8 cellular contexts compared by ENCODE assay signal in genomic region chr18:26090130-26091046, GRCh38. TPM values are rescaled to one million over a fixed set of nuclear protein-coding genes. Genes with fewer than 3 reads are reported as not detected.
DNase-seq lines count a peak whose midpoint lies in the region; ATAC-seq and TF ChIP-seq lines count a peak whose summit lies in the region.

Gene SS18, minus strand, starts transcription at chr18:26090613. Its CDS starts 44 bp downstream, at chr18:26090569.

- H2AFZ ChIP-seq in IMR-90 (replicated peaks; ENCODE audit: low read length, poor library complexity) (peak within 1 kb of the TSS; percentile 100), PC-3 (ENCODE audit: low read length) (peak within 1 kb of the TSS; percentile 90)

- peaks cover 0 to 35% of the 10 kb centered on the region in 2 experiments; a peak in 2 of 4 replicates for H3K79me1 ChIP-seq in IMR-90 (ENCODE audit: low read depth in 1 of 2, low read length in 2 of 2)

- peaks cover 49% of the 10 kb centered on the region for H3K79me2 ChIP-seq in PC-3 (ENCODE audit: low read length)

- H3K4me3 ChIP-seq in IMR-90 (ENCODE audit: insufficient read depth, low read depth, low read length): peak within 1 kb of the TSS; percentile 91
- peak within 1 kb of the TSS; percentile 99 for H3K4me3 ChIP-seq in PC-3 (ENCODE audit: low read length)
- peak within 1 kb of the TSS; percentile 94 for H3K4me3 ChIP-seq in epithelial cell of proximal tubule (ENCODE audit: low read depth, low read length)
- peak within 1 kb of the TSS; percentile 88 to 93 for H3K4me3 ChIP-seq in mucosa of rectum (ENCODE audit: low read length in 2 of 2)

- H3K4ac ChIP-seq in IMR-90 (ENCODE audit: low read depth, low read length): peak within 1 kb of the TSS; percentile 97

- BruUV-seq in IMR-90 (replicated peaks; lab: Mats Ljungman, UMichigan) (no TSS peak), PC-3 (replicated peaks; lab: Mats Ljungman, UMichigan) (no TSS peak)

- H4K8ac ChIP-seq in IMR-90 (ENCODE audit: low read depth in 2 of 2, low read length in 2 of 2): peak within 1 kb of the TSS; percentile 76 to 96

- H3K27ac ChIP-seq in IMR-90 (ENCODE audit: insufficient read depth, low read length) (peak within 1 kb of the TSS; percentile 96), PC-3 (ENCODE audit: low read length) (peak within 1 kb of the TSS; percentile 73), mucosa of rectum (ENCODE audit: low read depth in 2 of 2, low read length in 2 of 2) (peak within 1 kb of the TSS; percentile 96)

- WGBS in IMR-90 (ENCODE audit: extremely low coverage in 2 of 2, insufficient read length in 1 of 2), 2 experiments: 0% methylated on average over 4 of the region's 89 CpGs; no CpG with 5 or more reads in 1 of the 2 experiments

- H3K18ac ChIP-seq in IMR-90 (ENCODE audit: low read depth, low read length): peak within 1 kb of the TSS; percentile 89

- intact Hi-C loops in IMR-90 (cut with micrococcal nuclease) (no loop called here), PC-3 (cut with micrococcal nuclease) (loop anchor here (2.0 kb wide), 1 partner anchor 458 kb away; the partner anchor contains the start of gene KCTD1)

- POLR2A ChIA-PET in IMR-90 (lab: Charles Lee; ENCODE audit: unreplicated experiment) (interaction anchor here (0.6 kb wide), 1 partner anchor 12 kb away, joined by 4 read pairs; no protein-coding TSS in a partner anchor), PC-3 (lab: Charles Lee; ENCODE audit: unreplicated experiment) (no interaction called here)

- peak within 1 kb of the TSS; percentile 92 for H3K23ac ChIP-seq in IMR-90 (ENCODE audit: low read depth, low read length)

- H2BK20ac ChIP-seq in IMR-90 (ENCODE audit: low read depth, low read length): peak within 1 kb of the TSS; percentile 89

- H3K36me3 ChIP-seq in IMR-90 (ENCODE audit: control insufficient read depth, insufficient read depth, low read length) (peaks cover 4% of the 10 kb centered on the region), PC-3 (ENCODE audit: low read depth, low read length) (peaks cover 17% of the 10 kb centered on the region; the same call in 1 of the 2 replicates), mucosa of rectum (ENCODE audit: control insufficient read depth in 2 of 2, insufficient read depth in 2 of 2, low read length in 2 of 2) (peaks cover 4 to 10% of the 10 kb centered on the region in 2 donors)

- TF ChIP-seq CTCF in IMR-90 (conservative IDR thresholded peaks at IDR 0.05; ENCODE audit: low read depth, low read length) (no peak), PC-3 (conservative IDR thresholded peaks at IDR 0.05; ENCODE audit: low read depth, low read length) (no peak), epithelial cell of proximal tubule (conservative IDR thresholded peaks at IDR 0.05; ENCODE audit: low read depth, low read length) (no peak)

- peak within 1 kb of the TSS; percentile 79 for H4K5ac ChIP-seq in IMR-90 (ENCODE audit: low read depth, low read length)

- peak within 1 kb of the TSS; percentile 93 for H4K91ac ChIP-seq in IMR-90 (ENCODE audit: insufficient read depth, low read depth, low read length)

- H3K9me3 ChIP-seq in IMR-90 (ENCODE audit: control insufficient read depth, insufficient read depth, low read length) (no peaks in the 10 kb centered on the region), PC-3 (ENCODE audit: low read length) (no peaks in the 10 kb centered on the region), mucosa of rectum (ENCODE audit: control insufficient read depth in 2 of 2, low read length in 2 of 2) (no peaks in the 10 kb centered on the region)

- H2AK9ac ChIP-seq in IMR-90 (replicated peaks; ENCODE audit: low read depth, low read length, poor library complexity): peak within 1 kb of the TSS; percentile 100

- H3K27me3 ChIP-seq in IMR-90 (ENCODE audit: control insufficient read depth, insufficient read depth, low read length) (no peaks in the 10 kb centered on the region), PC-3 (ENCODE audit: low read length) (no peaks in the 10 kb centered on the region), mucosa of rectum (ENCODE audit: control insufficient read depth in 2 of 2, insufficient read depth in 2 of 2, low read length in 2 of 2) (no peaks in the 10 kb centered on the region)

- peak; percentile 82 for ATAC-seq in GM21528 (IDR thresholded peaks at IDR 0.05; ENCODE audit: low FRiP score, unreplicated experiment)
- peak; percentile 94 for ATAC-seq in IMR-90 (ENCODE audit: low read depth)
- peak; percentile 87 for ATAC-seq in PC-3

- H3K56ac ChIP-seq in IMR-90 (ENCODE audit: extremely low read depth, insufficient read depth, low read length): peak within 1 kb of the TSS; percentile 85

- no peaks in the 10 kb centered on the region; the same call in 1 of the 2 replicates for H3K4me1 ChIP-seq in IMR-90 (ENCODE audit: control insufficient read depth, insufficient read depth, low read length)
- peaks cover 20% of the 10 kb centered on the region for H3K4me1 ChIP-seq in PC-3 (ENCODE audit: insufficient read depth, low read length)
- peaks cover 13 to 16% of the 10 kb centered on the region in 2 donors for H3K4me1 ChIP-seq in mucosa of rectum (ENCODE audit: control insufficient read depth in 2 of 2, insufficient read depth in 2 of 2, low read length in 2 of 2)

- no peaks in the 10 kb centered on the region for H3F3A ChIP-seq in PC-3 (ENCODE audit: low read length, unreplicated experiment)

- no peaks in the 10 kb centered on the region for H3K9me1 ChIP-seq in IMR-90 (ENCODE audit: insufficient read depth, low read length)

- in situ Hi-C loops in IMR-90 (cut with MboI; ENCODE audit: low sequenced_read_pairs): no loop called here

- peak within 1 kb of the TSS; percentile 93 for H3K4me2 ChIP-seq in IMR-90 (ENCODE audit: low read depth, low read length)
- H3K4me2 ChIP-seq in PC-3 (ENCODE audit: low read length): peak within 1 kb of the TSS; percentile 89

- peaks cover 16% of the 10 kb centered on the region for H4K20me1 ChIP-seq in IMR-90 (ENCODE audit: insufficient read depth, low read length)
- peaks cover 23% of the 10 kb centered on the region for H4K20me1 ChIP-seq in PC-3 (ENCODE audit: low read length)

- H3K9me2 ChIP-seq in PC-3 (replicated peaks; ENCODE audit: low read length): no peaks in the 10 kb centered on the region

- H2BK5ac ChIP-seq in IMR-90 (ENCODE audit: low read depth, low read length, poor library complexity, severe bottlenecking): peak within 1 kb of the TSS; percentile 98

- DNase-seq in DMS 273 treated with DMSO at 0.1 percent for 48 hours (lab: John Stamatoyannopoulos, UW): peak; percentile 75
- peak; percentile 93 for DNase-seq in IMR-90
- peak; percentile 92 for DNase-seq in PC-3
- peak; percentile 89 for DNase-seq in activated T-cell treated with anti-CD3 and anti-CD28 coated beads, Interleukin-2, amount 50 U/mL, for 1 hour
- DNase-seq in epithelial cell of proximal tubule (ENCODE audit: low read depth): peak; percentile 33
- peak; percentile 93 for DNase-seq in stimulated activated CD8-positive, alpha-beta memory T cell treated with anti-CD3 and anti-CD28 coated beads, Interleukin-4, amount 100 ng/mL, for 48 hours

- TF ChIP-seq RAD21 in IMR-90 (IDR thresholded peaks at IDR 0.05; ENCODE audit: low read length): no peak; the same call in 1 of the 2 replicates

- H2BK120ac ChIP-seq in IMR-90 (ENCODE audit: low read depth, low read length): peak within 1 kb of the TSS; percentile 98

- TF ChIP-seq POLR2A in IMR-90 (IDR thresholded peaks at IDR 0.05; ENCODE audit: low read depth, low read length): peak; percentile 96

- H3K14ac ChIP-seq in IMR-90 (replicated peaks; ENCODE audit: low read depth, low read length): peak within 1 kb of the TSS; percentile 97

- dilution Hi-C loops in IMR-90 (cut with HindIII; ENCODE audit: low sequenced_read_pairs, unreplicated experiment): no loop called here

- peak within 1 kb of the TSS; percentile 77; the same call in 2 of the 3 replicates for H2BK15ac ChIP-seq in IMR-90 (ENCODE audit: low read depth, low read length)

- CTCF ChIA-PET in IMR-90 (lab: Yijun Ruan, JAX): no interaction called here
- CTCF ChIA-PET in PC-3 (lab: Charles Lee): no interaction called here

- no peak within 1 kb of the TSS for H2AK5ac ChIP-seq in IMR-90 (ENCODE audit: low read depth, low read length)

- peak within 1 kb of the TSS; percentile 89 for H3K9ac ChIP-seq in IMR-90 (ENCODE audit: low read depth, low read length)
- peak within 1 kb of the TSS; percentile 89 for H3K9ac ChIP-seq in PC-3 (ENCODE audit: low read length)
- peak within 1 kb of the TSS; percentile 85 to 91 for H3K9ac ChIP-seq in mucosa of rectum (ENCODE audit: low read depth in 1 of 2, low read length in 2 of 2)

TF ChIP-seq in IMR-90, 13 proteins besides CTCF, POLR2A, EP300 and RAD21 (continues in another document):
- no peak for TF ChIP-seq RFX5 (IDR thresholded peaks at IDR 0.05; ENCODE audit: low read depth, low read length)
- TF ChIP-seq CEBPB (IDR thresholded peaks at IDR 0.05; ENCODE audit: low read depth, low read length): no peak
- no peak for TF ChIP-seq SMC3 (IDR thresholded peaks at IDR 0.05; ENCODE audit: low read depth, low read length)
- TF ChIP-seq MXI1 (IDR thresholded peaks at IDR 0.05; ENCODE audit: borderline replicate concordance, low read depth, low read length): peak; percentile 79; the same call in 1 of the 2 replicates
- TF ChIP-seq MAZ (IDR thresholded peaks at IDR 0.05; ENCODE audit: borderline replicate concordance, low read depth, low read length): peak; percentile 41; the same call in 1 of the 2 replicates
- TF ChIP-seq MAFK (IDR thresholded peaks at IDR 0.05; ENCODE audit: low read depth, low read length): no peak
- peak; percentile 96 for TF ChIP-seq BHLHE40 (IDR thresholded peaks at IDR 0.05; ENCODE audit: low read depth, low read length)
- TF ChIP-seq USF2 (IDR thresholded peaks at IDR 0.05; ENCODE audit: low read depth, low read length): peak; percentile 24
- TF ChIP-seq NFE2L2 (IDR thresholded peaks at IDR 0.05; ENCODE audit: low read depth, low read length): no peak

RNA-seq across cellular contexts. Expression of gene SS18, which starts in this region (rescaled TPM):
- total RNA-seq in IMR-90 (2012; rRNA removed): 171 and 242 TPM in 2 replicates
- 112 and 116 TPM in 2 replicates for polyA plus RNA-seq in IMR-90 (2012; rRNA removed)
- polyA plus RNA-seq in IMR-90 (2012; cell fraction: cytosol; rRNA removed): 33.1 and 53.2 TPM in 2 replicates
- polyA plus RNA-seq in IMR-90 (2012; cell fraction: nucleus; rRNA removed; ENCODE audit: low replicate concordance): 182 and 391 TPM in 2 replicates
- 70.1 and 98.7 TPM in 2 replicates for total RNA-seq in PC-3 (2014; rRNA removed)
- 96.2 and 234 TPM in 2 replicates for total RNA-seq in epithelial cell of proximal tubule

Comparison
In these comparisons a context has a peak if more than half of its experiments do, and no peak if none do; other contexts are left out.
1. Peak in every context shown above with its lines: DNase-seq, ATAC-seq, H3K4me3 ChIP-seq and H3K27ac ChIP-seq.
2. DNase-seq: peak in every context shown above with its lines; median percentile 93 in IMR-90; 93 in stimulated activated CD8-positive, alpha-beta memory T cell treated with anti-CD3 and anti-CD28 coated beads, Interleukin-4, amount 100 ng/mL, for 48 hours; 92 in PC-3; 89 in activated T-cell treated with anti-CD3 and anti-CD28 coated beads, Interleukin-2, amount 50 U/mL, for 1 hour; 75 in DMS 273 treated with DMSO at 0.1 percent for 48 hours; 33 in epithelial cell of proximal tubule.